10 cellular contexts compared by ENCODE assay signal in the genomic region with DNA sequence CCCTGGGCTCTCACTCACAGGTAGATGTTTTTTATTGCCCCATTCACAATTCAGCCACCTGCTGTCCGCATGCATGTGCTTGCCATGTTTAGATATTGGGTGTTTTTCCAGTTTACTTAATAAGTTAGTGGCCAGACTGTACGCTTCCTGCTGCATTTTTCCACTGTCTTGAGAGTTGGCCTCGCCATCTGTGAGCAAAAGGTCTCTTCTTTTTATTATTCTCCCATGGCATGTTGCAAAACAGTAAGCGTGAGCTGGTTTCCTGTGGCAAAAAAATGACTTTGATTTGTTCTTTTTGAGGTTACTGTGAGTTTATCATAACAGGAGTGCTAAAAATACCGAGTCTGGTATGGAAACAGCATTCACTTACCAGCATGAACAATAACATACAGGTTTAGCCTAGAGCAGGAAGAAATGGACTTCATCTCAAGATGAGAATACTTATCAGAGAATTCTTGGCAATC. TPM values are rescaled to one million over a fixed set of nuclear protein-coding genes. Genes with fewer than 3 reads are reported as not detected.
DNase-seq lines count a peak whose midpoint lies in the region; ATAC-seq, FAIRE-seq and TF ChIP-seq lines count a peak whose summit lies in the region.
"Had no signal": no experiment of that assay in that cellular context is flagged by ENCODE, and none has a peak within 500 bp of the region (broad histone marks: within the 10 kb centered on the region; RNA-seq: fewer than 3 reads in every experiment).

No MANE protein-coding gene starts in this region.

- H3K9me3 ChIP-seq in kidney (ENCODE audit: control insufficient read depth in 1 of 2, low read length in 2 of 2) (no peaks in the 10 kb centered on the region), MM.1S (replicated peaks; ENCODE audit: insufficient read depth, low read length) (no peaks in the 10 kb centered on the region)
- H3K9me3 ChIP-seq: tibial nerve had no signal

- H3K79me2 ChIP-seq in MM.1S (ENCODE audit: low read length) = peaks cover 59% of the 10 kb centered on the region

- H3K27ac ChIP-seq in kidney (ENCODE audit: low read depth in 2 of 2, low read length in 2 of 2) (peak overlapping the region; percentile 71 to 78), MM.1S (ENCODE audit: low read length) (no peak overlapping the region)

- H3K4me1 Mint-ChIP-seq in activated naive CD8-positive, alpha-beta T cell treated with anti-CD3 and anti-CD28 coated beads, Interleukin-2, amount 10 ng/mL, durations not matched to agents 7 days and 5 days = peaks cover 36% of the 10 kb centered on the region

- no peaks in the 10 kb centered on the region for H3K9me2 ChIP-seq in MM.1S (replicated peaks; ENCODE audit: insufficient read depth, low read length)

- TF ChIP-seq CTCF in kidney (IDR thresholded peaks at IDR 0.05; ENCODE audit: borderline replicate concordance, extremely low read depth, insufficient read depth) (no peak), MM.1S (IDR thresholded peaks at IDR 0.05; ENCODE audit: low read length) (no peak), omental fat pad (IDR thresholded peaks at IDR 0.05) (no peak)

- H3K4me3 ChIP-seq in kidney (ENCODE audit: low read length in 2 of 2) (no peak overlapping the region), MM.1S (ENCODE audit: low read length) (no peak overlapping the region)
- H3K4me3 ChIP-seq: tibial nerve had no signal

- peak; percentile 72 for ATAC-seq in activated naive CD8-positive, alpha-beta T cell treated with anti-CD3 and anti-CD28 coated beads, Interleukin-2, amount 10 ng/mL, durations not matched to agents 7 days and 5 days (ENCODE audit: low read depth)
- ATAC-seq in HG02642 (IDR thresholded peaks at IDR 0.05; ENCODE audit: poor library complexity, unreplicated experiment) (no peak), omental fat pad (ENCODE audit: low FRiP score) (no peak)

- H3K9me3 Mint-ChIP-seq in activated naive CD8-positive, alpha-beta T cell treated with anti-CD3 and anti-CD28 coated beads, Interleukin-2, amount 10 ng/mL, durations not matched to agents 7 days and 5 days = no peaks in the 10 kb centered on the region

- peak; percentile 63 for DNase-seq in NCI-H226
- no peak for DNase-seq in activated naive CD8-positive, alpha-beta T cell treated with anti-CD3 and anti-CD28 coated beads, Interleukin-2, amount 10 ng/mL, durations not matched to agents 7 days and 5 days
- DNase-seq in kidney = no peak
- peak; percentile 40 for DNase-seq in superior temporal gyrus (ENCODE audit: extremely low spot score)
- DNase-seq in ecto neural progenitor cell (ENCODE audit: low spot score) = no peak
- no peak for DNase-seq in MM.1S
- DNase-seq in omental fat pad (ENCODE audit: low spot score) = no peak
- DNase-seq: effector CD8-positive, alpha-beta T cell had no signal

- peak overlapping the region; percentile 64 for H3K4me3 Mint-ChIP-seq in activated naive CD8-positive, alpha-beta T cell treated with anti-CD3 and anti-CD28 coated beads, Interleukin-2, amount 10 ng/mL, durations not matched to agents 7 days and 5 days

- no peak overlapping the region for H3K9ac ChIP-seq in kidney (ENCODE audit: low read length in 2 of 2)
- H3K9ac ChIP-seq in MM.1S (ENCODE audit: low read length) = no peak overlapping the region

- intact Hi-C loops in kidney (cut with DNase I) = no loop called here

- H3K27me3 Mint-ChIP-seq in activated naive CD8-positive, alpha-beta T cell treated with anti-CD3 and anti-CD28 coated beads, Interleukin-2, amount 10 ng/mL, durations not matched to agents 7 days and 5 days = no peaks in the 10 kb centered on the region

- no peaks in the 10 kb centered on the region for H3K27me3 ChIP-seq in MM.1S (replicated peaks; ENCODE audit: insufficient read depth, low read length)
- H3K27me3 ChIP-seq: tibial nerve had no signal

- H3K36me3 ChIP-seq in kidney (ENCODE audit: control insufficient read depth in 1 of 2, insufficient read depth in 2 of 2, low read length in 2 of 2) (peaks cover 0 to 4% of the 10 kb centered on the region in 2 donors), MM.1S (replicated peaks; ENCODE audit: insufficient read depth, low read length) (peaks cover 9% of the 10 kb centered on the region)

- peaks cover 3% of the 10 kb centered on the region; the same call in 1 of the 2 replicates for H3F3A ChIP-seq in MM.1S (ENCODE audit: insufficient read depth, low read length)

- H3K27ac Mint-ChIP-seq in activated naive CD8-positive, alpha-beta T cell treated with anti-CD3 and anti-CD28 coated beads, Interleukin-2, amount 10 ng/mL, durations not matched to agents 7 days and 5 days = peak overlapping the region; percentile 65

- H3K36me3 Mint-ChIP-seq in activated naive CD8-positive, alpha-beta T cell treated with anti-CD3 and anti-CD28 coated beads, Interleukin-2, amount 10 ng/mL, durations not matched to agents 7 days and 5 days = peaks cover 44% of the 10 kb centered on the region

- POLR2A ChIA-PET in activated naive CD8-positive, alpha-beta T cell treated with anti-CD3 and anti-CD28 coated beads, Interleukin-2, amount 10 ng/mL, durations not matched to agents 7 days and 5 days (lab: Charles Lee) = interaction anchor here (0.7 to 1.6 kb wide), 3 partner anchors 14 to 27 kb away, joined by 5 to 7 read pairs (median 5); no protein-coding TSS in a partner anchor

- no peak overlapping the region for H2AFZ ChIP-seq in MM.1S (ENCODE audit: low read length)

- H3K4me1 ChIP-seq in kidney (ENCODE audit: control insufficient read depth in 1 of 2, insufficient read depth in 1 of 2, low read depth in 1 of 2, low read length in 2 of 2) (peaks cover 3 to 16% of the 10 kb centered on the region in 2 donors), MM.1S (ENCODE audit: low read length) (no peaks in the 10 kb centered on the region)

- no peak for FAIRE-seq in kidney (lab: Jason Lieb, UNC)

- H3K4me2 ChIP-seq in MM.1S (ENCODE audit: low read depth, low read length) = no peak overlapping the region

- peaks cover 4% of the 10 kb centered on the region; the same call in 1 of the 2 replicates for H4K20me1 ChIP-seq in MM.1S (ENCODE audit: insufficient read depth, low read length)

RNA-seq across cellular contexts. Expression of gene SAE1, which starts 46.0 kb away (rescaled TPM):
- 100 to 1,000 TPM; 108 to 114 TPM for total RNA-seq in activated naive CD8-positive, alpha-beta T cell treated with anti-CD3 and anti-CD28 coated beads, Interleukin-2, amount 10 ng/mL, durations not matched to agents 7 days and 5 days
- total RNA-seq in kidney (49.4 TPM), omental fat pad (10 to 100 TPM; 36.5 to 50.7 (median 49.2) TPM)
- 39.5 TPM for polyA plus RNA-seq in kidney (ENCODE audit: insufficient read depth, low read depth, low replicate concordance)

RNA-seq across cellular contexts. Expression of gene BBC3, which starts 54.3 kb away (rescaled TPM):
- 10 to 100 TPM; 29.5 to 29.9 TPM for total RNA-seq in activated naive CD8-positive, alpha-beta T cell treated with anti-CD3 and anti-CD28 coated beads, Interleukin-2, amount 10 ng/mL, durations not matched to agents 7 days and 5 days
- total RNA-seq in kidney = 14.2 TPM
- 3.2 TPM for polyA plus RNA-seq in kidney (ENCODE audit: insufficient read depth, low read depth, low replicate concordance)
- 1 to 10 TPM; 1.0 to 9.1 (median 1.8) TPM for total RNA-seq in omental fat pad

Comparison
In these comparisons a context has a peak if more than half of its experiments do, and no peak if none do; other contexts are left out.
1. DNase-seq: peak in NCI-H226 (single experiment) and superior temporal gyrus (single experiment); none in activated naive CD8-positive, alpha-beta T cell treated with anti-CD3 and anti-CD28 coated beads, Interleukin-2, amount 10 ng/mL, durations not matched to agents 7 days and 5 days (single experiment), kidney (single experiment), ecto neural progenitor cell (single experiment), MM.1S (single experiment) and omental fat pad (single experiment).